ENCODE assay signal across 26 cellular contexts in genomic region chr2:96964221-96964905, GRCh38. TPM values are rescaled to one million over a fixed set of nuclear protein-coding genes. Genes with fewer than 3 reads are reported as not detected.
DNase-seq lines count a peak whose midpoint lies in the region; ATAC-seq and TF ChIP-seq lines count a peak whose summit lies in the region.
"Had no signal": no experiment of that assay in that cellular context is flagged by ENCODE, and none has a peak within 500 bp of the region (broad histone marks: within the 10 kb centered on the region; RNA-seq: fewer than 3 reads in every experiment).

No MANE protein-coding gene starts in this region.

- peaks cover 73% of the 10 kb centered on the region for H3K4me1 Mint-ChIP-seq in T-helper 1 cell treated with Interleukin-12 subunit alpha and Interleukin-12 subunit beta and Interleukin-4 antibody, amounts not matched to agents 30 μg/mL and 1 μg/mL, for 36 hours (ENCODE audit: low read depth)
- H3K4me1 Mint-ChIP-seq in CD14-positive monocyte = peaks cover 8% of the 10 kb centered on the region
- H3K4me1 Mint-ChIP-seq in T-cell = peaks cover 80 to 84% (median 82%) of the 10 kb centered on the region in 3 donors
- peaks cover 49 to 95% (median 74%) of the 10 kb centered on the region in 7 donors for H3K4me1 Mint-ChIP-seq in naive thymus-derived CD4-positive, alpha-beta T cell

- POLR2A ChIA-PET in T-cell (lab: Charles Lee) = no interaction called here
- POLR2A ChIA-PET in naive thymus-derived CD4-positive, alpha-beta T cell (lab: Charles Lee) = no interaction called here

- TF ChIP-seq CTCF in CD14-positive monocyte (IDR thresholded peaks at IDR 0.05) = no peak

- H3K36me3 ChIP-seq in naive thymus-derived CD4-positive, alpha-beta T cell (ENCODE audit: control insufficient read depth in 2 of 3, insufficient read depth in 3 of 3, low read length in 3 of 3) = no peaks in the 10 kb centered on the region
- H3K36me3 ChIP-seq: left lung, thyroid gland had no signal

- CTCF ChIA-PET in T-cell (lab: Charles Lee) = interaction anchor here in 1 of 2 donors (1.0 kb wide), 1 partner anchor 13 kb away, joined by 4 read pairs; no protein-coding TSS in a partner anchor
- CTCF ChIA-PET in naive thymus-derived CD4-positive, alpha-beta T cell (lab: Charles Lee) = interaction anchor here (0.7 to 1.2 kb wide), 3 partner anchors 41 to 149 kb away, joined by 3 to 4 read pairs (median 4); partner anchors contain the start of gene ANKRD36

- intact Hi-C loops in CD14-positive monocyte (cut with micrococcal nuclease) = no loop called here
- intact Hi-C loops in naive thymus-derived CD4-positive, alpha-beta T cell (cut with micrococcal nuclease) = loop anchor here (5.0 to 10.0 kb wide), 6 partner anchors 327 to 817 kb away; partner anchors contain the start of genes KANSL3 (in 2 of the 2), CIAO1 (in 1 of the 2), DUSP2 (in 1 of the 2) and ITPRIPL1 (in 1 of the 2)

- no peaks in the 10 kb centered on the region for H3K9me3 ChIP-seq in naive thymus-derived CD4-positive, alpha-beta T cell (ENCODE audit: control insufficient read depth in 2 of 3, low read length in 3 of 3)
- H3K9me3 ChIP-seq: left lung, thyroid gland had no signal

- no peaks in the 10 kb centered on the region for H3K9me3 Mint-ChIP-seq in T-helper 1 cell treated with Interleukin-12 subunit alpha and Interleukin-12 subunit beta and Interleukin-4 antibody, amounts not matched to agents 30 μg/mL and 1 μg/mL, for 36 hours
- H3K9me3 Mint-ChIP-seq in CD14-positive monocyte = peaks cover 0 to 3% (median 0%) of the 10 kb centered on the region in 7 donors
- no peaks in the 10 kb centered on the region for H3K9me3 Mint-ChIP-seq in T-cell
- peaks cover 0 to 6% (median 0%) of the 10 kb centered on the region in 11 donors for H3K9me3 Mint-ChIP-seq in naive thymus-derived CD4-positive, alpha-beta T cell
- H3K9me3 Mint-ChIP-seq: natural killer cell treated with Interleukin-12 subunit alpha and Interleukin-12 subunit beta and Interleukin-15 and Interleukin-18, amount 100 ng/mL, for 72 hours; stimulated activated naive B cell treated with anti-CD40 and anti-IgM and Interleukin-4, amounts not matched to agents 10 μg/mL and 1 μg/mL and 100 μg/mL, for 72 hours had no signal

- peak overlapping the region; percentile 48 for H3K4me3 Mint-ChIP-seq in T-helper 1 cell treated with Interleukin-12 subunit alpha and Interleukin-12 subunit beta and Interleukin-4 antibody, amounts not matched to agents 30 μg/mL and 1 μg/mL, for 36 hours
- H3K4me3 Mint-ChIP-seq in CD14-positive monocyte (no peak overlapping the region), T-cell (peak overlapping the region in 2 of 3 donors; percentile 22 to 76)
- peak overlapping the region; percentile 0 to 78 (median 63) for H3K4me3 Mint-ChIP-seq in naive thymus-derived CD4-positive, alpha-beta T cell
- H3K4me3 Mint-ChIP-seq: natural killer cell treated with Interleukin-12 subunit alpha and Interleukin-12 subunit beta and Interleukin-15 and Interleukin-18, amount 100 ng/mL, for 72 hours; stimulated activated naive B cell treated with anti-CD40 and anti-IgM and Interleukin-4, amounts not matched to agents 10 μg/mL and 1 μg/mL and 100 μg/mL, for 72 hours had no signal

- H3K27ac Mint-ChIP-seq in T-helper 1 cell treated with Interleukin-12 subunit alpha and Interleukin-12 subunit beta and Interleukin-4 antibody, amounts not matched to agents 30 μg/mL and 1 μg/mL, for 36 hours = peak overlapping the region; percentile 77
- H3K27ac Mint-ChIP-seq in CD14-positive monocyte = no peak overlapping the region
- H3K27ac Mint-ChIP-seq in T-cell = peak overlapping the region; percentile 90 to 92
- H3K27ac Mint-ChIP-seq in naive thymus-derived CD4-positive, alpha-beta T cell = peak overlapping the region in 8 of 9 donors; percentile 80 to 99 (median 96)
- H3K27ac Mint-ChIP-seq: stimulated activated naive B cell treated with anti-CD40 and anti-IgM and Interleukin-4, amounts not matched to agents 10 μg/mL and 1 μg/mL and 100 μg/mL, for 72 hours had no signal

- no peak for DNase-seq in T-helper 1 cell
- peak; percentile 32 for DNase-seq in CD14-positive monocyte (ENCODE audit: low spot score)
- DNase-seq in T-cell = no peak
- no peak for DNase-seq in naive thymus-derived CD4-positive, alpha-beta T cell
- DNase-seq in ureter (ENCODE audit: low spot score) = no peak
- no peak for DNase-seq in activated gamma-delta T cell (lab: John Stamatoyannopoulos, UW)
- DNase-seq: activated CD4-positive, CD25-positive, alpha-beta regulatory T cell treated with anti-CD3 and anti-CD28 coated beads, Interleukin-2, amount 50 U/mL, for 72 hours; activated naive CD4-positive, alpha-beta T cell; Calu3; foreskin fibroblast; Karpas-422; MV-4-11; NCI-H187 treated with DMSO at 0.1 percent for 48 hours; NCI-H748 treated with DMSO at 0.1 percent for 48 hours; stimulated activated CD4-positive, alpha-beta T cell treated with anti-CD3 and anti-CD28 coated beads, Interleukin-1b, Interleukin-23, amount 100 ng/mL, for 48 hours; stimulated activated naive B cell treated with anti-CD40 and anti-IgM and Interleukin-4, amounts not matched to agents 10 μg/mL and 1 μg/mL and 100 μg/mL, for 72 hours; thyroid gland had no signal

- no peaks in the 10 kb centered on the region for H3K27me3 Mint-ChIP-seq in T-helper 1 cell treated with Interleukin-12 subunit alpha and Interleukin-12 subunit beta and Interleukin-4 antibody, amounts not matched to agents 30 μg/mL and 1 μg/mL, for 36 hours (ENCODE audit: low read depth)
- H3K27me3 Mint-ChIP-seq in CD14-positive monocyte (ENCODE audit: low read depth in 3 of 3) (peaks cover 14 to 17% (median 15%) of the 10 kb centered on the region in 3 donors), T-cell (no peaks in the 10 kb centered on the region)
- H3K27me3 Mint-ChIP-seq in naive thymus-derived CD4-positive, alpha-beta T cell = peaks cover 0 to 2% (median 0%) of the 10 kb centered on the region in 5 donors

- peaks cover 2% of the 10 kb centered on the region for H3K36me3 Mint-ChIP-seq in T-helper 1 cell treated with Interleukin-12 subunit alpha and Interleukin-12 subunit beta and Interleukin-4 antibody, amounts not matched to agents 30 μg/mL and 1 μg/mL, for 36 hours (ENCODE audit: low read depth)
- H3K36me3 Mint-ChIP-seq in CD14-positive monocyte (no peaks in the 10 kb centered on the region), T-cell (no peaks in the 10 kb centered on the region)
- H3K36me3 Mint-ChIP-seq in naive thymus-derived CD4-positive, alpha-beta T cell = peaks cover 0 to 1% (median 0%) of the 10 kb centered on the region in 5 donors
- H3K36me3 Mint-ChIP-seq: natural killer cell treated with Interleukin-12 subunit alpha and Interleukin-12 subunit beta and Interleukin-15 and Interleukin-18, amount 100 ng/mL, for 72 hours; stimulated activated naive B cell treated with anti-CD40 and anti-IgM and Interleukin-4, amounts not matched to agents 10 μg/mL and 1 μg/mL and 100 μg/mL, for 72 hours had no signal

- H3K4me1 ChIP-seq in naive thymus-derived CD4-positive, alpha-beta T cell (ENCODE audit: control insufficient read depth in 2 of 2, insufficient read depth in 2 of 2, low read length in 2 of 2) = peaks cover 48 to 66% of the 10 kb centered on the region in 2 donors

- ATAC-seq in T-cell (replicated peaks in 1 of 4) (no peak), HG03095 (IDR thresholded peaks at IDR 0.05; ENCODE audit: unreplicated experiment) (no peak)
- ATAC-seq in naive thymus-derived CD4-positive, alpha-beta T cell = no peak
- ATAC-seq: left lung; natural killer cell treated with Interleukin-12 subunit alpha and Interleukin-12 subunit beta and Interleukin-15 and Interleukin-18, amount 100 ng/mL, for 72 hours; SK-N-SH treated with all-trans-retinoic acid at 6 μM for 48 hours; stimulated activated naive B cell treated with anti-CD40 and anti-IgM and Interleukin-4, amounts not matched to agents 10 μg/mL and 1 μg/mL and 100 μg/mL, for 72 hours had no signal

- no peak overlapping the region for H3K4me3 ChIP-seq in naive thymus-derived CD4-positive, alpha-beta T cell (ENCODE audit: low read length)
- H3K4me3 ChIP-seq: left lung, thyroid gland had no signal

- H3K27ac ChIP-seq in naive thymus-derived CD4-positive, alpha-beta T cell (ENCODE audit: low read depth, low read length) = peak overlapping the region; percentile 22
- H3K27ac ChIP-seq: 22Rv1, left lung, thyroid gland had no signal

- H3K27me3 ChIP-seq in naive thymus-derived CD4-positive, alpha-beta T cell (ENCODE audit: control insufficient read depth in 2 of 2, insufficient read depth in 2 of 2, low read length in 2 of 2) = no peaks in the 10 kb centered on the region
- H3K27me3 ChIP-seq: left lung, thyroid gland had no signal

RNA-seq across cellular contexts. Expression of gene FAM178B, which starts 22.0 kb away (rescaled TPM):
- not detected for polyA plus RNA-seq in CD14-positive monocyte
- total RNA-seq in T-cell (1 to 10 TPM in 4 of 5 donors, under 1 TPM in 1; 0.86 to 1.7 (median 1.2) TPM), ureter (1.0 TPM)
- 1 to 10 TPM in 2 of 5 experiments, under 1 TPM in 2, not detected in 1; 0.97 to 2.1 (median 1.1) TPM for total RNA-seq in naive thymus-derived CD4-positive, alpha-beta T cell
- polyA plus RNA-seq in naive thymus-derived CD4-positive, alpha-beta T cell = under 1 TPM; 0.49 to 0.97 TPM
- total RNA-seq: Calu3; Daoy; epithelial cell of proximal tubule; HT-29; natural killer cell treated with Interleukin-12 subunit alpha and Interleukin-12 subunit beta and Interleukin-15 and Interleukin-18, amount 100 ng/mL, for 72 hours; thyroid gland had no signal

Comparison
In these comparisons a context has a peak if more than half of its experiments do, and no peak if none do; other contexts are left out.
1. H3K27ac Mint-ChIP-seq: peak in T-helper 1 cell treated with Interleukin-12 subunit alpha and Interleukin-12 subunit beta and Interleukin-4 antibody, amounts not matched to agents 30 μg/mL and 1 μg/mL, for 36 hours (single experiment), T-cell (2 of 2) and naive thymus-derived CD4-positive, alpha-beta T cell (8 of 9); none in CD14-positive monocyte (0 of 7).
2. H3K4me3 Mint-ChIP-seq: peak in T-helper 1 cell treated with Interleukin-12 subunit alpha and Interleukin-12 subunit beta and Interleukin-4 antibody, amounts not matched to agents 30 μg/mL and 1 μg/mL, for 36 hours (single experiment), T-cell (2 of 3) and naive thymus-derived CD4-positive, alpha-beta T cell (10 of 10); none in CD14-positive monocyte (0 of 2).
3. intact Hi-C loops: an anchor here in naive thymus-derived CD4-positive, alpha-beta T cell (5.0 to 10.0 kb wide); none called in CD14-positive monocyte.